In the genomic region with DNA sequence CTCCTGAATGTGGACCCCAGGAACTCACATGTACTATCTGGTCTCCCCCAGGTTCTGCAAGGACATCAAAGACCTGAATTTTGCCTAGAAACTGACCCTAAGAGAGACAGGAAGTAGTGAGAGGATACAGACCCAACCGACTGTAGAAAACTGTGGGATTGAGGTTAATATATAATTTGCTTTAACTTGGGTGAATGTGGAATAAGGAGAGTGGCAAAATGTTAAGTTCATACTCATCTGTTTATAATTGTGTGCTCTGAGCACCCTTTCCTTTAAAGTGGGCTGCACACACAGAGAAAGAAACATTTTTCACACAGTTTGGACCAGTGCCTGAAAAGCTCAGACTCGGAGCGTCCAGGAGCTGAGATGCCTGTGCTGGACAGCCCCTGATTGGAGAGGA, we compare ENCODE assay signal across 16 cellular contexts. TPM values are rescaled to one million over a fixed set of nuclear protein-coding genes. Genes with fewer than 3 reads are reported as not detected.
"Had no signal": no experiment of that assay in that cellular context is flagged by ENCODE, and none has a peak within 500 bp of the region (broad histone marks: within the 10 kb centered on the region; RNA-seq: fewer than 3 reads in every experiment).

No MANE protein-coding gene starts in this region.

- H3K27ac ChIP-seq: colonic mucosa, esophagus muscularis mucosa had no signal

- H3K27ac Mint-ChIP-seq: activated CD8-positive, alpha-beta T cell treated with anti-CD3 and anti-CD28 coated beads for 36 hours; activated naive CD4-positive, alpha-beta T cell treated with anti-CD3 and anti-CD28 coated beads, Interleukin-2, amount 50 U/mL, for 72 hours; T-helper 1 cell treated with Interleukin-12 subunit alpha and Interleukin-12 subunit beta and Interleukin-4 antibody, amounts not matched to agents 30 μg/mL and 1 μg/mL, for 36 hours had no signal

- DNase-seq: activated CD4-positive, alpha-beta T cell treated with anti-CD3 and anti-CD28 coated beads for 48 hours; activated CD8-positive, alpha-beta memory T cell treated with anti-CD3 and anti-CD28 coated beads, Interleukin-2, amount 50 U/mL, for 4 hours; activated CD8-positive, alpha-beta T cell treated with anti-CD3 and anti-CD28 coated beads for 36 hours; activated effector memory CD4-positive, alpha-beta T cell treated with anti-CD3 and anti-CD28 coated beads, Interleukin-2, amount 50 U/mL, for 16 hours; activated T-cell treated with anti-CD3 and anti-CD28 coated beads, Interleukin-2, amount 50 U/mL, for 48 hours; caudate nucleus; colonic mucosa; hippocampal formation; kidney; stimulated activated CD4-positive, alpha-beta T cell treated with anti-CD3 and anti-CD28 coated beads, Interleukin-12 subunit alpha, Interleukin-12 subunit beta, amount 100 ng/mL, for 4 hours; stimulated activated CD4-positive, alpha-beta T cell treated with anti-CD3 and anti-CD28 coated beads, Interleukin-2, amount 100 ng/mL, for 24 hours had no signal

- ATAC-seq: activated CD8-positive, alpha-beta T cell treated with anti-CD3 and anti-CD28 coated beads for 36 hours; activated naive CD4-positive, alpha-beta T cell treated with anti-CD3 and anti-CD28 coated beads, Interleukin-2, amount 50 U/mL, for 72 hours had no signal

- H3K4me3 Mint-ChIP-seq: activated CD8-positive, alpha-beta T cell treated with anti-CD3 and anti-CD28 coated beads for 36 hours; neural crest cell; T-helper 1 cell treated with Interleukin-12 subunit alpha and Interleukin-12 subunit beta and Interleukin-4 antibody, amounts not matched to agents 30 μg/mL and 1 μg/mL, for 36 hours had no signal

- H3K4me1 ChIP-seq: colonic mucosa had no signal

- H3K9me3 Mint-ChIP-seq: activated CD8-positive, alpha-beta T cell treated with anti-CD3 and anti-CD28 coated beads for 36 hours; T-helper 1 cell treated with Interleukin-12 subunit alpha and Interleukin-12 subunit beta and Interleukin-4 antibody, amounts not matched to agents 30 μg/mL and 1 μg/mL, for 36 hours had no signal

- H3K27me3 ChIP-seq: colonic mucosa, esophagus muscularis mucosa had no signal

- H3K4me3 ChIP-seq: colonic mucosa, esophagus muscularis mucosa had no signal

- H3K9me3 ChIP-seq: colonic mucosa had no signal

- FAIRE-seq: kidney, urothelium cell line had no signal

- H3K36me3 ChIP-seq: colonic mucosa, esophagus muscularis mucosa had no signal

RNA-seq across cellular contexts. Expression of a gene that starts 37.1 kb away (rescaled TPM):
- total RNA-seq: activated CD8-positive, alpha-beta T cell treated with anti-CD3 and anti-CD28 coated beads for 36 hours had no signal
